Comparison of ENCODE assay signal across 1 cellular context in the genomic region with DNA sequence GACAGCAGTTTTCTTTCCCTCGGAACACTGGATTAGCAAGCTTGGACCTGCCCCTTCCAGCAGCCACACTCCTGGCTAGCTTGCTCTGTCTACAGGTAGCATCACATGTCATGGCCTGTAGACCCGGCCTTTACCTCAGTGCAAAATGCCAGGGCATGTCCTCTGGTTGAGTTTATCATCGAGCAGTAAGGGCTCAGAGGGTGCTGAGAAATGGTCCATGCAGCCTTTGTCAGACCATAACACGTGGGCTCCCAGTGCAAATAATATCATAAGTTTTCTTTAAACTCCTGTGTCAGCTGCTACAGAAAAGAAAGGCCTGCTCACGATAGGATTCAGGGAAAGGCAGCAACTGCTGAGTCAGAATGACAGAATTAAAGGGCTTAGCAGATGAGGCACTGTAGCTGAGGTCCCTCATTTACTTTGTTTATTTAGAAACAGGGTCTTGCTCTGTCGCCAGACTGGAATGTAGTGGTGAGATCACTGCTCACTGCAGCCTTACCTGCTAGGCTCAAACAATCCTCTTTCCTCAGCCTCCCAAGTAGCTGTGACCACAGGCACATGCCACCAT.
TF ChIP-seq lines count a peak whose summit lies in the region.

No MANE protein-coding gene starts in this region.

TF ChIP-seq in HepG2, 621 proteins besides CTCF, POLR2A, EP300 and RAD21 (continued from another document and continues in another):
- TF ChIP-seq, protein P1, sequence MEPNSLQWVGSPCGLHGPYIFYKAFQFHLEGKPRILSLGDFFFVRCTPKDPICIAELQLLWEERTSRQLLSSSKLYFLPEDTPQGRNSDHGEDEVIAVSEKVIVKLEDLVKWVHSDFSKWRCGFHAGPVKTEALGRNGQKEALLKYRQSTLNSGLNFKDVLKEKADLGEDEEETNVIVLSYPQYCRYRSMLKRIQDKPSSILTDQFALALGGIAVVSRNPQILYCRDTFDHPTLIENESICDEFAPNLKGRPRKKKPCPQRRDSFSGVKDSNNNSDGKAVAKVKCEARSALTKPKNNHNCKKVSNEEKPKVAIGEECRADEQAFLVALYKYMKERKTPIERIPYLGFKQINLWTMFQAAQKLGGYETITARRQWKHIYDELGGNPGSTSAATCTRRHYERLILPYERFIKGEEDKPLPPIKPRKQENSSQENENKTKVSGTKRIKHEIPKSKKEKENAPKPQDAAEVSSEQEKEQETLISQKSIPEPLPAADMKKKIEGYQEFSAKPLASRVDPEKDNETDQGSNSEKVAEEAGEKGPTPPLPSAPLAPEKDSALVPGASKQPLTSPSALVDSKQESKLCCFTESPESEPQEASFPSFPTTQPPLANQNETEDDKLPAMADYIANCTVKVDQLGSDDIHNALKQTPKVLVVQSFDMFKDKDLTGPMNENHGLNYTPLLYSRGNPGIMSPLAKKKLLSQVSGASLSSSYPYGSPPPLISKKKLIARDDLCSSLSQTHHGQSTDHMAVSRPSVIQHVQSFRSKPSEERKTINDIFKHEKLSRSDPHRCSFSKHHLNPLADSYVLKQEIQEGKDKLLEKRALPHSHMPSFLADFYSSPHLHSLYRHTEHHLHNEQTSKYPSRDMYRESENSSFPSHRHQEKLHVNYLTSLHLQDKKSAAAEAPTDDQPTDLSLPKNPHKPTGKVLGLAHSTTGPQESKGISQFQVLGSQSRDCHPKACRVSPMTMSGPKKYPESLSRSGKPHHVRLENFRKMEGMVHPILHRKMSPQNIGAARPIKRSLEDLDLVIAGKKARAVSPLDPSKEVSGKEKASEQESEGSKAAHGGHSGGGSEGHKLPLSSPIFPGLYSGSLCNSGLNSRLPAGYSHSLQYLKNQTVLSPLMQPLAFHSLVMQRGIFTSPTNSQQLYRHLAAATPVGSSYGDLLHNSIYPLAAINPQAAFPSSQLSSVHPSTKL (CRISPR knock-in tag; IDR thresholded peaks at IDR 0.05), result peak; percentile 27; the same call in 1 of the 2 replicates
- TF ChIP-seq, protein P2, sequence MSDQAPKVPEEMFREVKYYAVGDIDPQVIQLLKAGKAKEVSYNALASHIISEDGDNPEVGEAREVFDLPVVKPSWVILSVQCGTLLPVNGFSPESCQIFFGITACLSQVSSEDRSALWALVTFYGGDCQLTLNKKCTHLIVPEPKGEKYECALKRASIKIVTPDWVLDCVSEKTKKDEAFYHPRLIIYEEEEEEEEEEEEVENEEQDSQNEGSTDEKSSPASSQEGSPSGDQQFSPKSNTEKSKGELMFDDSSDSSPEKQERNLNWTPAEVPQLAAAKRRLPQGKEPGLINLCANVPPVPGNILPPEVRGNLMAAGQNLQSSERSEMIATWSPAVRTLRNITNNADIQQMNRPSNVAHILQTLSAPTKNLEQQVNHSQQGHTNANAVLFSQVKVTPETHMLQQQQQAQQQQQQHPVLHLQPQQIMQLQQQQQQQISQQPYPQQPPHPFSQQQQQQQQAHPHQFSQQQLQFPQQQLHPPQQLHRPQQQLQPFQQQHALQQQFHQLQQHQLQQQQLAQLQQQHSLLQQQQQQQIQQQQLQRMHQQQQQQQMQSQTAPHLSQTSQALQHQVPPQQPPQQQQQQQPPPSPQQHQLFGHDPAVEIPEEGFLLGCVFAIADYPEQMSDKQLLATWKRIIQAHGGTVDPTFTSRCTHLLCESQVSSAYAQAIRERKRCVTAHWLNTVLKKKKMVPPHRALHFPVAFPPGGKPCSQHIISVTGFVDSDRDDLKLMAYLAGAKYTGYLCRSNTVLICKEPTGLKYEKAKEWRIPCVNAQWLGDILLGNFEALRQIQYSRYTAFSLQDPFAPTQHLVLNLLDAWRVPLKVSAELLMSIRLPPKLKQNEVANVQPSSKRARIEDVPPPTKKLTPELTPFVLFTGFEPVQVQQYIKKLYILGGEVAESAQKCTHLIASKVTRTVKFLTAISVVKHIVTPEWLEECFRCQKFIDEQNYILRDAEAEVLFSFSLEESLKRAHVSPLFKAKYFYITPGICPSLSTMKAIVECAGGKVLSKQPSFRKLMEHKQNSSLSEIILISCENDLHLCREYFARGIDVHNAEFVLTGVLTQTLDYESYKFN (CRISPR knock-in tag; conservative IDR thresholded peaks at IDR 0.05), result peak; percentile 25; the same call in 1 of the 2 replicates
- peak; percentile 58 for TF ChIP-seq TEAD3 (CRISPR knock-in tag; optimal IDR thresholded peaks at IDR 0.05; ENCODE audit: borderline replicate concordance)
- TF ChIP-seq, protein P3, sequence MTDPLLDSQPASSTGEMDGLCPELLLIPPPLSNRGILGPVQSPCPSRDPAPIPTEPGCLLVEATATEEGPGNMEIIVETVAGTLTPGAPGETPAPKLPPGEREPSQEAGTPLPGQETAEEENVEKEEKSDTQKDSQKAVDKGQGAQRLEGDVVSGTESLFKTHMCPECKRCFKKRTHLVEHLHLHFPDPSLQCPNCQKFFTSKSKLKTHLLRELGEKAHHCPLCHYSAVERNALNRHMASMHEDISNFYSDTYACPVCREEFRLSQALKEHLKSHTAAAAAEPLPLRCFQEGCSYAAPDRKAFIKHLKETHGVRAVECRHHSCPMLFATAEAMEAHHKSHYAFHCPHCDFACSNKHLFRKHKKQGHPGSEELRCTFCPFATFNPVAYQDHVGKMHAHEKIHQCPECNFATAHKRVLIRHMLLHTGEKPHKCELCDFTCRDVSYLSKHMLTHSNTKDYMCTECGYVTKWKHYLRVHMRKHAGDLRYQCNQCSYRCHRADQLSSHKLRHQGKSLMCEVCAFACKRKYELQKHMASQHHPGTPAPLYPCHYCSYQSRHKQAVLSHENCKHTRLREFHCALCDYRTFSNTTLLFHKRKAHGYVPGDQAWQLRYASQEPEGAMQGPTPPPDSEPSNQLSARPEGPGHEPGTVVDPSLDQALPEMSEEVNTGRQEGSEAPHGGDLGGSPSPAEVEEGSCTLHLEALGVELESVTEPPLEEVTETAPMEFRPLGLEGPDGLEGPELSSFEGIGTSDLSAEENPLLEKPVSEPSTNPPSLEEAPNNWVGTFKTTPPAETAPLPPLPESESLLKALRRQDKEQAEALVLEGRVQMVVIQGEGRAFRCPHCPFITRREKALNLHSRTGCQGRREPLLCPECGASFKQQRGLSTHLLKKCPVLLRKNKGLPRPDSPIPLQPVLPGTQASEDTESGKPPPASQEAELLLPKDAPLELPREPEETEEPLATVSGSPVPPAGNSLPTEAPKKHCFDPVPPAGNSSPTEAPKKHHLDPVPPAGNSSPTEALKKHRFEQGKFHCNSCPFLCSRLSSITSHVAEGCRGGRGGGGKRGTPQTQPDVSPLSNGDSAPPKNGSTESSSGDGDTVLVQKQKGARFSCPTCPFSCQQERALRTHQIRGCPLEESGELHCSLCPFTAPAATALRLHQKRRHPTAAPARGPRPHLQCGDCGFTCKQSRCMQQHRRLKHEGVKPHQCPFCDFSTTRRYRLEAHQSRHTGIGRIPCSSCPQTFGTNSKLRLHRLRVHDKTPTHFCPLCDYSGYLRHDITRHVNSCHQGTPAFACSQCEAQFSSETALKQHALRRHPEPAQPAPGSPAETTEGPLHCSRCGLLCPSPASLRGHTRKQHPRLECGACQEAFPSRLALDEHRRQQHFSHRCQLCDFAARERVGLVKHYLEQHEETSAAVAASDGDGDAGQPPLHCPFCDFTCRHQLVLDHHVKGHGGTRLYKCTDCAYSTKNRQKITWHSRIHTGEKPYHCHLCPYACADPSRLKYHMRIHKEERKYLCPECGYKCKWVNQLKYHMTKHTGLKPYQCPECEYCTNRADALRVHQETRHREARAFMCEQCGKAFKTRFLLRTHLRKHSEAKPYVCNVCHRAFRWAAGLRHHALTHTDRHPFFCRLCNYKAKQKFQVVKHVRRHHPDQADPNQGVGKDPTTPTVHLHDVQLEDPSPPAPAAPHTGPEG (CRISPR knock-in tag; IDR thresholded peaks at IDR 0.05), result peak; percentile 14; the same call in 1 of the 2 replicates
- peak; percentile 75 to 89 for TF ChIP-seq MAFK (conservative IDR thresholded peaks at IDR 0.05 in 1 of 2, IDR thresholded peaks at IDR 0.05 in 1 of 2; ENCODE audit: low read length in 2 of 2)
- no peak for TF ChIP-seq LCORL (IDR thresholded peaks at IDR 0.05)
- TF ChIP-seq LCORL (CRISPR knock-in tag; IDR thresholded peaks at IDR 0.05), result no peak
- no peak for TF ChIP-seq REXO4 (CRISPR knock-in tag; IDR thresholded peaks at IDR 0.05; ENCODE audit: borderline replicate concordance)
- no peak for TF ChIP-seq ZNF790 (CRISPR knock-in tag; IDR thresholded peaks at IDR 0.05; ENCODE audit: borderline replicate concordance)
- TF ChIP-seq, protein P4, sequence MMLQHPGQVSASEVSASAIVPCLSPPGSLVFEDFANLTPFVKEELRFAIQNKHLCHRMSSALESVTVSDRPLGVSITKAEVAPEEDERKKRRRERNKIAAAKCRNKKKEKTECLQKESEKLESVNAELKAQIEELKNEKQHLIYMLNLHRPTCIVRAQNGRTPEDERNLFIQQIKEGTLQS (CRISPR knock-in tag; IDR thresholded peaks at IDR 0.05), result peak; percentile 72
- TF ChIP-seq, protein P5, sequence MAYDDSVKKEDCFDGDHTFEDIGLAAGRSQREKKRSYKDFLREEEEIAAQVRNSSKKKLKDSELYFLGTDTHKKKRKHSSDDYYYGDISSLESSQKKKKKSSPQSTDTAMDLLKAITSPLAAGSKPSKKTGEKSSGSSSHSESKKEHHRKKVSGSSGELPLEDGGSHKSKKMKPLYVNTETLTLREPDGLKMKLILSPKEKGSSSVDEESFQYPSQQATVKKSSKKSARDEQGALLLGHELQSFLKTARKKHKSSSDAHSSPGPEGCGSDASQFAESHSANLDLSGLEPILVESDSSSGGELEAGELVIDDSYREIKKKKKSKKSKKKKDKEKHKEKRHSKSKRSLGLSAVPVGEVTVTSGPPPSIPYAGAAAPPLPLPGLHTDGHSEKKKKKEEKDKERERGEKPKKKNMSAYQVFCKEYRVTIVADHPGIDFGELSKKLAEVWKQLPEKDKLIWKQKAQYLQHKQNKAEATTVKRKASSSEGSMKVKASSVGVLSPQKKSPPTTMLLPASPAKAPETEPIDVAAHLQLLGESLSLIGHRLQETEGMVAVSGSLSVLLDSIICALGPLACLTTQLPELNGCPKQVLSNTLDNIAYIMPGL (CRISPR knock-in tag; IDR thresholded peaks at IDR 0.05; ENCODE audit: borderline replicate concordance in 1 of 2, low read depth in 1 of 2), result 0 out of 4 replicates have a peak, but pooled peaks of 1 of the 2 experiments have one; percentile 12
- TF ChIP-seq MYC (CRISPR knock-in tag; IDR thresholded peaks at IDR 0.05; ENCODE audit: borderline replicate concordance), result peak; percentile 22; the same call in 1 of the 2 replicates
- TF ChIP-seq NFE2L2 (IDR thresholded peaks at IDR 0.05; ENCODE audit: low read length), result peak; percentile 94
- TF ChIP-seq, protein P6, sequence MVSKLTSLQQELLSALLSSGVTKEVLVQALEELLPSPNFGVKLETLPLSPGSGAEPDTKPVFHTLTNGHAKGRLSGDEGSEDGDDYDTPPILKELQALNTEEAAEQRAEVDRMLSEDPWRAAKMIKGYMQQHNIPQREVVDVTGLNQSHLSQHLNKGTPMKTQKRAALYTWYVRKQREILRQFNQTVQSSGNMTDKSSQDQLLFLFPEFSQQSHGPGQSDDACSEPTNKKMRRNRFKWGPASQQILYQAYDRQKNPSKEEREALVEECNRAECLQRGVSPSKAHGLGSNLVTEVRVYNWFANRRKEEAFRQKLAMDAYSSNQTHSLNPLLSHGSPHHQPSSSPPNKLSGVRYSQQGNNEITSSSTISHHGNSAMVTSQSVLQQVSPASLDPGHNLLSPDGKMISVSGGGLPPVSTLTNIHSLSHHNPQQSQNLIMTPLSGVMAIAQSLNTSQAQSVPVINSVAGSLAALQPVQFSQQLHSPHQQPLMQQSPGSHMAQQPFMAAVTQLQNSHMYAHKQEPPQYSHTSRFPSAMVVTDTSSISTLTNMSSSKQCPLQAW (CRISPR knock-in tag; IDR thresholded peaks at IDR 0.05), result peak; percentile 7; the same call in 1 of the 2 replicates
- TF ChIP-seq RXRB (CRISPR knock-in tag; IDR thresholded peaks at IDR 0.05; ENCODE audit: borderline replicate concordance), result 0 out of 2 replicates have a peak, but pooled peaks have one; percentile 9
- 0 out of 2 replicates have a peak, but pooled peaks have one; percentile 12 for TF ChIP-seq ARNTL (CRISPR knock-in tag; IDR thresholded peaks at IDR 0.05)
- TF ChIP-seq, protein P7, sequence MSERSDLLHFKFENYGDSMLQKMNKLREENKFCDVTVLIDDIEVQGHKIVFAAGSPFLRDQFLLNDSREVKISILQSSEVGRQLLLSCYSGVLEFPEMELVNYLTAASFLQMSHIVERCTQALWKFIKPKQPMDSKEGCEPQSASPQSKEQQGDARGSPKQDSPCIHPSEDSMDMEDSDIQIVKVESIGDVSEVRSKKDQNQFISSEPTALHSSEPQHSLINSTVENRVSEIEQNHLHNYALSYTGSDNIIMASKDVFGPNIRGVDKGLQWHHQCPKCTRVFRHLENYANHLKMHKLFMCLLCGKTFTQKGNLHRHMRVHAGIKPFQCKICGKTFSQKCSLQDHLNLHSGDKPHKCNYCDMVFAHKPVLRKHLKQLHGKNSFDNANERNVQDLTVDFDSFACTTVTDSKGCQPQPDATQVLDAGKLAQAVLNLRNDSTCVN (CRISPR knock-in tag; IDR thresholded peaks at IDR 0.05; ENCODE audit: borderline replicate concordance), result 0 out of 2 replicates have a peak, but pooled peaks have one; percentile 18
- no peak for TF ChIP-seq TCF7 (IDR thresholded peaks at IDR 0.05; ENCODE audit: low read depth)
- TF ChIP-seq, protein P8, sequence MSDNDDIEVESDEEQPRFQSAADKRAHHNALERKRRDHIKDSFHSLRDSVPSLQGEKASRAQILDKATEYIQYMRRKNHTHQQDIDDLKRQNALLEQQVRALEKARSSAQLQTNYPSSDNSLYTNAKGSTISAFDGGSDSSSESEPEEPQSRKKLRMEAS (IDR thresholded peaks at IDR 0.05), result 0 out of 2 replicates have a peak, but pooled peaks have one; percentile 22
- 0 out of 2 replicates have a peak, but pooled peaks have one; percentile 40 for TF ChIP-seq ZNF589 (CRISPR knock-in tag; conservative IDR thresholded peaks at IDR 0.05)
- TF ChIP-seq MXI1 (IDR thresholded peaks at IDR 0.05; ENCODE audit: borderline replicate concordance, low read depth, low read length), result no peak; the same call in 2 of the 3 replicates
- peak; percentile 57; the same call in 1 of the 2 replicates for TF ChIP-seq NFE2 (CRISPR knock-in tag; IDR thresholded peaks at IDR 0.05)
- TF ChIP-seq JUN (CRISPR knock-in tag; IDR thresholded peaks at IDR 0.05), result 0 out of 2 replicates have a peak, but pooled peaks have one; percentile 30
- no peak for TF ChIP-seq FOXA1 (IDR thresholded peaks at IDR 0.05)
- TF ChIP-seq FOXA1 (CRISPR knock-in tag; IDR thresholded peaks at IDR 0.05), result peak; percentile 48
- 0 out of 2 replicates have a peak, but pooled peaks have one; percentile 47 for TF ChIP-seq HMG20A (CRISPR knock-in tag; IDR thresholded peaks at IDR 0.05; ENCODE audit: borderline replicate concordance)
- TF ChIP-seq, protein P9, sequence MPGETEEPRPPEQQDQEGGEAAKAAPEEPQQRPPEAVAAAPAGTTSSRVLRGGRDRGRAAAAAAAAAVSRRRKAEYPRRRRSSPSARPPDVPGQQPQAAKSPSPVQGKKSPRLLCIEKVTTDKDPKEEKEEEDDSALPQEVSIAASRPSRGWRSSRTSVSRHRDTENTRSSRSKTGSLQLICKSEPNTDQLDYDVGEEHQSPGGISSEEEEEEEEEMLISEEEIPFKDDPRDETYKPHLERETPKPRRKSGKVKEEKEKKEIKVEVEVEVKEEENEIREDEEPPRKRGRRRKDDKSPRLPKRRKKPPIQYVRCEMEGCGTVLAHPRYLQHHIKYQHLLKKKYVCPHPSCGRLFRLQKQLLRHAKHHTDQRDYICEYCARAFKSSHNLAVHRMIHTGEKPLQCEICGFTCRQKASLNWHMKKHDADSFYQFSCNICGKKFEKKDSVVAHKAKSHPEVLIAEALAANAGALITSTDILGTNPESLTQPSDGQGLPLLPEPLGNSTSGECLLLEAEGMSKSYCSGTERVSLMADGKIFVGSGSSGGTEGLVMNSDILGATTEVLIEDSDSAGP (CRISPR knock-in tag; IDR thresholded peaks at IDR 0.05; ENCODE audit: borderline replicate concordance), result peak; percentile 48; the same call in 1 of the 2 replicates
- TF ChIP-seq SAP130 (CRISPR knock-in tag; IDR thresholded peaks at IDR 0.05; ENCODE audit: low read depth), result peak; percentile 50
